In the genomic region with DNA sequence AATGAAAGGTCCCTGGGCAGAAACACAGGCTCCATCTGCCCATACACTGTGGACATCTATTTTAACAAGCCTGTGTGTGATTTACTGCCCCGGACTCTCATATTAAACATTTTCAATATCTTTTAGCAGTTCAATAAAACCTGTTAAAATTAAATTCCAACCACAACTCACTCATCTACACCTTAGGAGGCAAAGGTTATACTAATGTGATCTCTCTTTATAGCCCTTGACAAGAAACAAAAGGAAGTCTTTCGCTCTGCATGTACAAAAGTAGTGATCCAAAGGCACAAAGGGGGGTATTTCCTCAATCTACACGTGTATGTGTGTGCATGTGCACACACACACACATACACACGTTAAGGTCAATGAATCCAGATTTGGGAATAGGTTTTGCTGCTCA, we compare ENCODE assay signal across 22 cellular contexts.
DNase-seq lines count a peak whose midpoint lies in the region; ATAC-seq, FAIRE-seq and TF ChIP-seq lines count a peak whose summit lies in the region.
"Had no signal": no experiment of that assay in that cellular context is flagged by ENCODE, and none has a peak within 500 bp of the region (broad histone marks: within the 10 kb centered on the region; RNA-seq: fewer than 3 reads in every experiment).

No MANE protein-coding gene starts in this region.

- DNase-seq in HTR-8/SVneo (ENCODE audit: insufficient read length, low spot score), result no peak
- DNase-seq in left colon, result no peak
- peak; percentile 22 for DNase-seq in small intestine
- DNase-seq in CD4-positive, alpha-beta T cell, result no peak
- DNase-seq: 8988T; ACHN; AML-193; Calu3; CD4-positive, alpha-beta memory T cell; COR-L47; DND-41 had no signal

- CTCF ChIA-PET in CD4-positive, alpha-beta T cell (lab: Charles Lee), result interaction anchor here (1.1 kb wide), 1 partner anchor 33 kb away, joined by 3 read pairs; no protein-coding TSS in a partner anchor

- intact Hi-C loops in left colon (cut with DNase I, micrococcal nuclease), result no loop called here
- intact Hi-C loops in CD4-positive, alpha-beta T cell (cut with DNase I, micrococcal nuclease), result no loop called here

- POLR2A ChIA-PET in CD4-positive, alpha-beta T cell (lab: Charles Lee), result no interaction called here

- H3K27ac ChIP-seq in small intestine (ENCODE audit: low read depth in 1 of 2, low read length in 1 of 2), result no peak overlapping the region
- H3K27ac ChIP-seq in CD4-positive, alpha-beta T cell (ENCODE audit: low read depth, low read length), result no peak overlapping the region
- H3K27ac ChIP-seq: BLaER1 treated with 17β-estradiol and CSF1 and Interleukin-3, amounts not matched to agents 10 nM and 100 nM had no signal

- no peak overlapping the region for H3K4me3 Mint-ChIP-seq in CD4-positive, alpha-beta T cell
- H3K4me3 Mint-ChIP-seq: CD14-positive monocyte; CD4-positive, alpha-beta memory T cell; GM23338 had no signal

- no peaks in the 10 kb centered on the region for H3K4me1 Mint-ChIP-seq in CD4-positive, alpha-beta T cell (ENCODE audit: low read depth)
- H3K4me1 Mint-ChIP-seq: CD14-positive monocyte; CD4-positive, alpha-beta memory T cell had no signal

- no peaks in the 10 kb centered on the region for H3K27me3 Mint-ChIP-seq in CD4-positive, alpha-beta T cell

- no peaks in the 10 kb centered on the region for H3K36me3 Mint-ChIP-seq in CD4-positive, alpha-beta T cell (ENCODE audit: low read depth)
- H3K36me3 Mint-ChIP-seq: CD14-positive monocyte; CD4-positive, alpha-beta memory T cell had no signal

- no peak overlapping the region for H3K4me3 ChIP-seq in small intestine (ENCODE audit: low read depth in 1 of 2, low read length in 2 of 2)
- H3K4me3 ChIP-seq: A549; BLaER1 treated with 17β-estradiol and CSF1 and Interleukin-3, amounts not matched to agents 10 nM and 100 nM; GM23338; HAP-1 had no signal

- FAIRE-seq in HTR-8/SVneo (lab: Jason Lieb, UNC) (peak; percentile 23), small intestine (lab: Jason Lieb, UNC) (no peak)
- FAIRE-seq: A549, G401.6, GM12892, H54 had no signal

- no peaks in the 10 kb centered on the region for H3K9me3 Mint-ChIP-seq in CD4-positive, alpha-beta T cell
- H3K9me3 Mint-ChIP-seq: CD14-positive monocyte; CD4-positive, alpha-beta memory T cell; GM23338 had no signal

- H3K4me1 ChIP-seq in small intestine (ENCODE audit: control insufficient read depth in 2 of 2, insufficient read depth in 1 of 2, low read depth in 1 of 2, low read length in 1 of 2), result peaks cover 3 to 5% of the 10 kb centered on the region in 2 donors
- H3K4me1 ChIP-seq: HAP-1 had no signal

- no peak for TF ChIP-seq CTCF in CD4-positive, alpha-beta T cell (IDR thresholded peaks at IDR 0.05)

- H3K27me3 ChIP-seq in small intestine (ENCODE audit: control insufficient read depth in 2 of 2, insufficient read depth in 2 of 2, low read length in 2 of 2), result no peaks in the 10 kb centered on the region
- H3K27me3 ChIP-seq in CD4-positive, alpha-beta T cell (ENCODE audit: control insufficient read depth, insufficient read depth, low read length), result no peaks in the 10 kb centered on the region
- H3K27me3 ChIP-seq: BE2C; BLaER1 treated with 17β-estradiol and CSF1 and Interleukin-3, amounts not matched to agents 10 nM and 100 nM had no signal

- no peaks in the 10 kb centered on the region for H3K9me3 ChIP-seq in small intestine (ENCODE audit: control insufficient read depth, low read depth)
- H3K9me3 ChIP-seq in CD4-positive, alpha-beta T cell (ENCODE audit: control insufficient read depth, low read length), result no peaks in the 10 kb centered on the region
- H3K9me3 ChIP-seq: A549; BE2C; BLaER1 treated with 17β-estradiol and CSF1 and Interleukin-3, amounts not matched to agents 10 nM and 100 nM; HAP-1 had no signal

- WGBS in small intestine, 3 donors, result 23 to 54% (median 37%) methylated on average over 4 of the region's 4 CpGs

- peak; percentile 67 for ATAC-seq in left colon
- ATAC-seq in HG03139 (IDR thresholded peaks at IDR 0.05; ENCODE audit: unreplicated experiment), result no peak
- no peak for ATAC-seq in CD4-positive, alpha-beta T cell (ENCODE audit: poor library complexity)
- ATAC-seq in HG03135 (IDR thresholded peaks at IDR 0.05; ENCODE audit: unreplicated experiment), result no peak

- H3K27ac Mint-ChIP-seq in CD4-positive, alpha-beta T cell, result no peak overlapping the region
- H3K27ac Mint-ChIP-seq: CD14-positive monocyte; CD4-positive, alpha-beta memory T cell had no signal

- H3K36me3 ChIP-seq in small intestine (ENCODE audit: control insufficient read depth in 2 of 2, insufficient read depth in 2 of 2, low read length in 2 of 2), result no peaks in the 10 kb centered on the region
- H3K36me3 ChIP-seq: BE2C, HAP-1 had no signal
